In the genomic region with DNA sequence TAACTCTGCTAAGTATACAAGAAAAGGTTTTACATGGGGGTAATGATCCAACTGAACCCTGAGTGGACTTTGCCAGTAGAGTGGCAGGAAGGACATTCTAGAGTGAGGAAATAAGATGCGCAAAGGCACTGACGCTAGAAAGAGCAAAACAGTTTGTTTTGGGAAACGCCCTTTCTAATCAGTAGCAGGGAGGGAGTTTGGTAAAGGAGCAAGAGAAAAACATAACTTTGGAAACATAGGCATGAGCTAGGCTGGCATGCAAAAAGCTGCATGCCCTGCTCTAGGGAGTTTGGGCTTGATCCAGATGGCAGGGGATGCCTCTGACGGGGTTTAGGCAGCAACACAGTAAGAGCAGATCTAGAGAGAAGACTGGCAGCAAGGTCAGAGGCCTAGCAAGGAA, we compare ENCODE assay signal across 1 cellular context.
TF ChIP-seq lines count a peak whose summit lies in the region.

No MANE protein-coding gene starts in this region.

TF ChIP-seq in liver, 16 proteins besides CTCF, POLR2A, EP300 and RAD21 (continued from another document):
- TF ChIP-seq REST (IDR thresholded peaks at IDR 0.05): no peak
- peak; percentile 62 for TF ChIP-seq SP1 (IDR thresholded peaks at IDR 0.05)
- peak; percentile 65 to 84 for TF ChIP-seq HNF4A (conservative IDR thresholded peaks at IDR 0.05)
- TF ChIP-seq EGR1 (IDR thresholded peaks at IDR 0.05; ENCODE audit: low read depth in 2 of 2): no peak
- TF ChIP-seq, protein P1, sequence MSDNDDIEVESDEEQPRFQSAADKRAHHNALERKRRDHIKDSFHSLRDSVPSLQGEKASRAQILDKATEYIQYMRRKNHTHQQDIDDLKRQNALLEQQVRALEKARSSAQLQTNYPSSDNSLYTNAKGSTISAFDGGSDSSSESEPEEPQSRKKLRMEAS (IDR thresholded peaks at IDR 0.05): no peak
- TF ChIP-seq YY1 (IDR thresholded peaks at IDR 0.05): no peak
- TF ChIP-seq RXRA (IDR thresholded peaks at IDR 0.05): peak; percentile 55 to 71
- TF ChIP-seq, protein P2, sequence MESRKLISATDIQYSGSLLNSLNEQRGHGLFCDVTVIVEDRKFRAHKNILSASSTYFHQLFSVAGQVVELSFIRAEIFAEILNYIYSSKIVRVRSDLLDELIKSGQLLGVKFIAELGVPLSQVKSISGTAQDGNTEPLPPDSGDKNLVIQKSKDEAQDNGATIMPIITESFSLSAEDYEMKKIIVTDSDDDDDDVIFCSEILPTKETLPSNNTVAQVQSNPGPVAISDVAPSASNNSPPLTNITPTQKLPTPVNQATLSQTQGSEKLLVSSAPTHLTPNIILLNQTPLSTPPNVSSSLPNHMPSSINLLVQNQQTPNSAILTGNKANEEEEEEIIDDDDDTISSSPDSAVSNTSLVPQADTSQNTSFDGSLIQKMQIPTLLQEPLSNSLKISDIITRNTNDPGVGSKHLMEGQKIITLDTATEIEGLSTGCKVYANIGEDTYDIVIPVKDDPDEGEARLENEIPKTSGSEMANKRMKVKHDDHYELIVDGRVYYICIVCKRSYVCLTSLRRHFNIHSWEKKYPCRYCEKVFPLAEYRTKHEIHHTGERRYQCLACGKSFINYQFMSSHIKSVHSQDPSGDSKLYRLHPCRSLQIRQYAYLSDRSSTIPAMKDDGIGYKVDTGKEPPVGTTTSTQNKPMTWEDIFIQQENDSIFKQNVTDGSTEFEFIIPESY (IDR thresholded peaks at IDR 0.05): no peak
TF ChIP-seq in liver: peak in this region for 5.
